23 cellular contexts compared by ENCODE assay signal in genomic region chr18:46290440-46291020, GRCh38.
"Had no signal": no experiment of that assay in that cellular context is flagged by ENCODE, and none has a peak within 500 bp of the region (broad histone marks: within the 10 kb centered on the region; RNA-seq: fewer than 3 reads in every experiment).

No MANE protein-coding gene starts in this region.

- H3K27ac ChIP-seq: gastrocnemius medialis, left ventricle myocardium inferior, skin epidermis, stomach, suprapubic skin, tibial artery had no signal

- H3K27me3 Mint-ChIP-seq: activated naive CD4-positive, alpha-beta T cell treated with anti-CD3 and anti-CD28 coated beads, Interleukin-2, amount 50 U/mL, for 24 hours; activated T-helper 17 cell treated with anti-CD3 and anti-CD28 coated beads, Interleukin-2, amount 50 U/mL, for 72 hours had no signal

- FAIRE-seq: colon, islet of Langerhans had no signal

- ATAC-seq: activated T-cell treated with anti-CD3 and anti-CD28 coated beads, Interleukin-2, amount 50 U/mL, for 4 hours; gastrocnemius medialis; sciatic nerve; stimulated activated effector memory CD8-positive, alpha-beta T cell treated with anti-CD3 and anti-CD28 coated beads, Interleukin-12 subunit alpha, Interleukin-12 subunit beta, amount 100 ng/mL, for 72 hours had no signal

- H3K4me1 Mint-ChIP-seq: activated naive CD4-positive, alpha-beta T cell treated with anti-CD3 and anti-CD28 coated beads, Interleukin-2, amount 50 U/mL, for 24 hours; activated T-helper 17 cell treated with anti-CD3 and anti-CD28 coated beads, Interleukin-2, amount 50 U/mL, for 72 hours; stimulated activated effector memory CD8-positive, alpha-beta T cell treated with anti-CD3 and anti-CD28 coated beads, Interleukin-12 subunit alpha, Interleukin-12 subunit beta, amount 100 ng/mL, for 72 hours had no signal

- H3K27me3 ChIP-seq: gastrocnemius medialis, stomach, suprapubic skin, tibial artery had no signal

- H3K4me3 Mint-ChIP-seq: activated naive CD4-positive, alpha-beta T cell treated with anti-CD3 and anti-CD28 coated beads, Interleukin-2, amount 50 U/mL, for 24 hours; activated T-cell treated with anti-CD3 and anti-CD28 coated beads, Interleukin-2, amount 50 U/mL, for 4 hours; activated T-helper 17 cell treated with anti-CD3 and anti-CD28 coated beads, Interleukin-2, amount 50 U/mL, for 72 hours; nephron; stimulated activated effector memory CD8-positive, alpha-beta T cell treated with anti-CD3 and anti-CD28 coated beads, Interleukin-12 subunit alpha, Interleukin-12 subunit beta, amount 100 ng/mL, for 72 hours; T-helper 2 cell treated with Interferon-gamma antibody and Interleukin-4, amounts not matched to agents 5 μg/mL and 100 μg/mL, for 36 hours had no signal

- H3K4me3 ChIP-seq: gastrocnemius medialis, left ventricle myocardium inferior, skin epidermis, stomach, suprapubic skin, tibial artery had no signal

- H3K9me3 Mint-ChIP-seq: activated naive CD4-positive, alpha-beta T cell treated with anti-CD3 and anti-CD28 coated beads, Interleukin-2, amount 50 U/mL, for 24 hours; activated T-cell treated with anti-CD3 and anti-CD28 coated beads, Interleukin-2, amount 50 U/mL, for 4 hours; activated T-helper 17 cell treated with anti-CD3 and anti-CD28 coated beads, Interleukin-2, amount 50 U/mL, for 72 hours; nephron; stimulated activated effector memory CD8-positive, alpha-beta T cell treated with anti-CD3 and anti-CD28 coated beads, Interleukin-12 subunit alpha, Interleukin-12 subunit beta, amount 100 ng/mL, for 72 hours; T-helper 2 cell treated with Interferon-gamma antibody and Interleukin-4, amounts not matched to agents 5 μg/mL and 100 μg/mL, for 36 hours had no signal

- H3K36me3 Mint-ChIP-seq: activated naive CD4-positive, alpha-beta T cell treated with anti-CD3 and anti-CD28 coated beads, Interleukin-2, amount 50 U/mL, for 24 hours; stimulated activated effector memory CD8-positive, alpha-beta T cell treated with anti-CD3 and anti-CD28 coated beads, Interleukin-12 subunit alpha, Interleukin-12 subunit beta, amount 100 ng/mL, for 72 hours had no signal

- H3K27ac Mint-ChIP-seq: activated naive CD4-positive, alpha-beta T cell treated with anti-CD3 and anti-CD28 coated beads, Interleukin-2, amount 50 U/mL, for 24 hours; activated T-helper 17 cell treated with anti-CD3 and anti-CD28 coated beads, Interleukin-2, amount 50 U/mL, for 72 hours; nephron; stimulated activated effector memory CD8-positive, alpha-beta T cell treated with anti-CD3 and anti-CD28 coated beads, Interleukin-12 subunit alpha, Interleukin-12 subunit beta, amount 100 ng/mL, for 72 hours; T-helper 2 cell treated with Interferon-gamma antibody and Interleukin-4, amounts not matched to agents 5 μg/mL and 100 μg/mL, for 36 hours had no signal

- H3K9me3 ChIP-seq: gastrocnemius medialis, left ventricle myocardium inferior, neutrophil, stomach, suprapubic skin, tibial artery had no signal

- DNase-seq: activated CD4-positive, alpha-beta T cell treated with anti-CD3 and anti-CD28 coated beads for 4 hours; activated CD4-positive, alpha-beta T cell treated with anti-CD3 and anti-CD28 coated beads, Interleukin-2, amount 50 U/mL, for 4 hours; activated T-cell treated with anti-CD3 and anti-CD28 coated beads, Interleukin-2, amount 50 U/mL, for 4 hours; anterior cingulate cortex; effector CD8-positive, alpha-beta T cell; gastrocnemius medialis; glutamatergic neuron; left ventricle myocardium inferior; stimulated activated CD4-positive, alpha-beta T cell treated with anti-CD3 and anti-CD28 coated beads, Interleukin-12 subunit alpha, Interleukin-12 subunit beta, amount 100 ng/mL, for 4 hours; stimulated activated CD4-positive, alpha-beta T cell treated with anti-CD3 and anti-CD28 coated beads, Interleukin-4, amount 100 ng/mL, for 24 hours; stomach; tibial artery had no signal

- H3K4me1 ChIP-seq: stomach, tibial artery had no signal

- H3K36me3 ChIP-seq: gastrocnemius medialis, left ventricle myocardium inferior, neutrophil, stomach, suprapubic skin, tibial artery had no signal
